In genomic region chr5:66981266-66981665, GRCh38 we compare ENCODE assay signal across 13 cellular contexts.
"Had no signal": no experiment of that assay in that cellular context is flagged by ENCODE, and none has a peak within 500 bp of the region (broad histone marks: within the 10 kb centered on the region; RNA-seq: fewer than 3 reads in every experiment).

No MANE protein-coding gene starts in this region.

- ATAC-seq: activated CD4-positive, CD25-positive, alpha-beta regulatory T cell treated with anti-CD3 and anti-CD28 coated beads, Interleukin-2, amount 50 U/mL, for 24 hours; activated T-cell treated with anti-CD3 and anti-CD28 coated beads, Interleukin-2, amount 50 U/mL, for 4 hours; esophagus mucosa; SK-N-SH treated with all-trans-retinoic acid at 6 μM for 48 hours; stimulated activated naive CD8-positive, alpha-beta T cell treated with anti-CD3 and anti-CD28 coated beads, Interleukin-15, Interleukin-2, amounts not matched to agents 100 U/mL and 50 U/mL, for 24 hours had no signal

- H3K27ac ChIP-seq: brain microvascular endothelial cell had no signal

- H3K4me3 ChIP-seq: lung had no signal

- H3K36me3 ChIP-seq: brain microvascular endothelial cell had no signal

- H3K27me3 ChIP-seq: brain microvascular endothelial cell had no signal

- DNase-seq: activated CD4-positive, alpha-beta T cell treated with anti-CD3 and anti-CD28 coated beads, Interleukin-2, amount 50 U/mL, for 1 hour; activated CD8-positive, alpha-beta memory T cell treated with anti-CD3 and anti-CD28 coated beads, Interleukin-2, amount 50 U/mL, for 4 hours; activated naive CD4-positive, alpha-beta T cell treated with anti-CD3 and anti-CD28 coated beads for 36 hours; activated T-cell treated with anti-CD3 and anti-CD28 coated beads, Interleukin-2, amount 50 U/mL, for 4 hours; brain microvascular endothelial cell; effector CD8-positive, alpha-beta T cell; nucleus accumbens; stimulated activated naive CD8-positive, alpha-beta T cell treated with anti-CD3 and anti-CD28 coated beads, Interleukin-15, Interleukin-2, amounts not matched to agents 100 U/mL and 50 U/mL, for 24 hours; T1000 had no signal
